28 cellular contexts compared by ENCODE assay signal in genomic region chr4:66636321-66636720, GRCh38.
"Had no signal": no experiment of that assay in that cellular context is flagged by ENCODE, and none has a peak within 500 bp of the region (broad histone marks: within the 10 kb centered on the region; RNA-seq: fewer than 3 reads in every experiment).

No MANE protein-coding gene starts in this region.

- H3K9me3 ChIP-seq: breast epithelium, esophagus squamous epithelium, left lung, lower lobe of right lung, suprapubic skin, tibial nerve had no signal

- H3K27ac Mint-ChIP-seq: activated CD8-positive, alpha-beta memory T cell treated with anti-CD3 and anti-CD28 coated beads, Interleukin-2, amount 10 ng/mL, durations not matched to agents 7 days and 5 days; activated CD8-positive, alpha-beta T cell treated with anti-CD3 and anti-CD28 coated beads, Interleukin-2, amount 10 ng/mL, durations not matched to agents 7 days and 5 days; activated naive CD4-positive, alpha-beta T cell treated with anti-CD3 and anti-CD28 coated beads, Interleukin-2, amount 50 U/mL, for 24 hours; activated naive CD8-positive, alpha-beta T cell treated with anti-CD3 and anti-CD28 coated beads, Interleukin-2, amount 50 U/mL, for 24 hours; activated T-helper 2 cell treated with anti-CD3 and anti-CD28 coated beads, Interferon-gamma antibody, Interleukin-2, Interleukin-4, amounts not matched to agents 10 μg/mL and 5 μg/mL and 100 μg/mL, durations not matched to agents 14 hours and 24 hours and 36 hours; naive thymus-derived CD8-positive, alpha-beta T cell; T-helper 2 cell treated with Interferon-gamma antibody and Interleukin-4, amounts not matched to agents 5 μg/mL and 100 μg/mL, for 36 hours had no signal

- FAIRE-seq: colon, islet of Langerhans had no signal

- H3K4me3 Mint-ChIP-seq: activated CD8-positive, alpha-beta memory T cell treated with anti-CD3 and anti-CD28 coated beads, Interleukin-2, amount 10 ng/mL, durations not matched to agents 7 days and 5 days; activated CD8-positive, alpha-beta T cell treated with anti-CD3 and anti-CD28 coated beads, Interleukin-2, amount 10 ng/mL, durations not matched to agents 7 days and 5 days; activated naive CD4-positive, alpha-beta T cell treated with anti-CD3 and anti-CD28 coated beads, Interleukin-2, amount 50 U/mL, for 24 hours; activated naive CD8-positive, alpha-beta T cell treated with anti-CD3 and anti-CD28 coated beads, Interleukin-2, amount 50 U/mL, for 24 hours; naive thymus-derived CD8-positive, alpha-beta T cell; T-helper 2 cell treated with Interferon-gamma antibody and Interleukin-4, amounts not matched to agents 5 μg/mL and 100 μg/mL, for 36 hours had no signal

- H3K4me1 Mint-ChIP-seq: activated CD8-positive, alpha-beta memory T cell treated with anti-CD3 and anti-CD28 coated beads, Interleukin-2, amount 10 ng/mL, durations not matched to agents 7 days and 5 days; activated naive CD4-positive, alpha-beta T cell treated with anti-CD3 and anti-CD28 coated beads, Interleukin-2, amount 50 U/mL, for 24 hours; activated naive CD8-positive, alpha-beta T cell treated with anti-CD3 and anti-CD28 coated beads, Interleukin-2, amount 50 U/mL, for 24 hours; naive thymus-derived CD8-positive, alpha-beta T cell had no signal

- H3K27ac ChIP-seq: breast epithelium, epithelial cell of prostate, esophagus squamous epithelium, left lung, lower lobe of right lung, suprapubic skin, tibial nerve had no signal

- DNase-seq: activated CD4-positive, alpha-beta T cell treated with anti-CD3 and anti-CD28 coated beads for 48 hours; activated CD8-positive, alpha-beta memory T cell treated with anti-CD3 and anti-CD28 coated beads, Interleukin-2, amount 10 ng/mL, durations not matched to agents 7 days and 5 days; activated CD8-positive, alpha-beta T cell treated with anti-CD3 and anti-CD28 coated beads, Interleukin-2, amount 10 ng/mL, durations not matched to agents 7 days and 5 days; activated naive CD8-positive, alpha-beta T cell treated with anti-CD3 and anti-CD28 coated beads, Interleukin-2, amount 50 U/mL, for 24 hours; activated T-cell treated with anti-CD3 and anti-CD28 coated beads, Interleukin-2, amount 50 U/mL, for 48 hours; central memory CD4-positive, alpha-beta T cell; dermis blood vessel endothelial cell; effector CD4-positive, alpha-beta T cell; esophagus squamous epithelium; foreskin melanocyte; left lung; lower lobe of right lung; mesenchymal stem cell; naive thymus-derived CD8-positive, alpha-beta T cell; right cardiac atrium; stimulated activated CD4-positive, alpha-beta T cell treated with anti-CD3 and anti-CD28 coated beads, Interleukin-15, amount 100 ng/mL, for 24 hours; stimulated activated naive CD4-positive, alpha-beta T cell; T-helper 1 cell had no signal

- H3K9me3 Mint-ChIP-seq: activated naive CD4-positive, alpha-beta T cell treated with anti-CD3 and anti-CD28 coated beads, Interleukin-2, amount 50 U/mL, for 24 hours; activated T-helper 2 cell treated with anti-CD3 and anti-CD28 coated beads, Interferon-gamma antibody, Interleukin-2, Interleukin-4, amounts not matched to agents 10 μg/mL and 5 μg/mL and 100 μg/mL, durations not matched to agents 14 hours and 24 hours and 36 hours; T-helper 2 cell treated with Interferon-gamma antibody and Interleukin-4, amounts not matched to agents 5 μg/mL and 100 μg/mL, for 36 hours had no signal

- H3K4me1 ChIP-seq: breast epithelium, esophagus squamous epithelium, left lung, lower lobe of right lung, suprapubic skin, tibial nerve had no signal

- ATAC-seq: activated CD4-positive, CD25-positive, alpha-beta regulatory T cell treated with anti-CD3 and anti-CD28 coated beads, Interleukin-2, amount 50 U/mL, for 24 hours; activated CD8-positive, alpha-beta memory T cell treated with anti-CD3 and anti-CD28 coated beads, Interleukin-2, amount 10 ng/mL, durations not matched to agents 7 days and 5 days; activated CD8-positive, alpha-beta T cell treated with anti-CD3 and anti-CD28 coated beads, Interleukin-2, amount 10 ng/mL, durations not matched to agents 7 days and 5 days; activated naive CD8-positive, alpha-beta T cell treated with anti-CD3 and anti-CD28 coated beads, Interleukin-2, amount 50 U/mL, for 24 hours; left lung; lower lobe of right lung; naive thymus-derived CD8-positive, alpha-beta T cell; right cardiac atrium had no signal

- H3K36me3 Mint-ChIP-seq: activated CD8-positive, alpha-beta memory T cell treated with anti-CD3 and anti-CD28 coated beads, Interleukin-2, amount 10 ng/mL, durations not matched to agents 7 days and 5 days; activated naive CD4-positive, alpha-beta T cell treated with anti-CD3 and anti-CD28 coated beads, Interleukin-2, amount 50 U/mL, for 24 hours; naive thymus-derived CD8-positive, alpha-beta T cell had no signal

- H3K36me3 ChIP-seq: breast epithelium, esophagus squamous epithelium, left lung, lower lobe of right lung, suprapubic skin, tibial nerve had no signal

- H3K27me3 Mint-ChIP-seq: activated CD8-positive, alpha-beta memory T cell treated with anti-CD3 and anti-CD28 coated beads, Interleukin-2, amount 10 ng/mL, durations not matched to agents 7 days and 5 days; activated naive CD4-positive, alpha-beta T cell treated with anti-CD3 and anti-CD28 coated beads, Interleukin-2, amount 50 U/mL, for 24 hours; activated naive CD8-positive, alpha-beta T cell treated with anti-CD3 and anti-CD28 coated beads, Interleukin-2, amount 50 U/mL, for 24 hours; naive thymus-derived CD8-positive, alpha-beta T cell had no signal

- H3K27me3 ChIP-seq: breast epithelium, esophagus squamous epithelium, left lung, suprapubic skin, tibial nerve had no signal

- H3K4me3 ChIP-seq: breast epithelium, esophagus squamous epithelium, left lung, lower lobe of right lung, suprapubic skin, tibial nerve had no signal
